In the genomic region with DNA sequence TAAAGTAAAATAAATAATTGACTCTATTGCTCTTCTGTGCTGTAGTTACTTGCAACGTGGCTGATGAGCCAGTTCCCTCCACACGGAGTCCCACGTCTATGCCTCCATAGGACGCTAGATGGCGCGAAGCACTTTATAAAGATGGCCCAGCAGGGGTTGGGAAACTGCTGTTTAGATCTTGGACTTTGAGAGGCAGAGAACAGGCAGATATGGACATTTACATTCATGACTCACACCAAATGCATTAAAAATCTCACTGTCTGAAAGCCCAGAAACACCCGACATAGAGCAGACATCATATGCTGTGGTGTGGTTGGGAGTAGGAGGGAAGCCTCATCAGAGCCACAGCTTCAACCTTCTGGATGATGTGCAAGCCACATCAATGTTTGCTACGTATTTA, we compare ENCODE assay signal across 8 cellular contexts.
DNase-seq lines count a peak whose midpoint lies in the region; ATAC-seq and TF ChIP-seq lines count a peak whose summit lies in the region.

No MANE protein-coding gene starts in this region.

- no peak overlapping the region for H3K4me3 Mint-ChIP-seq in CD4-positive, alpha-beta T cell

- H3K27ac Mint-ChIP-seq in CD4-positive, alpha-beta T cell, result no peak overlapping the region

- POLR2A ChIA-PET in CD4-positive, alpha-beta T cell (lab: Charles Lee), result no interaction called here

- H3K4me3 ChIP-seq in coronary artery, result peak overlapping the region; percentile 31
- H3K4me3 ChIP-seq in liver (ENCODE audit: low read depth in 1 of 3, low read length in 3 of 3), result no peak overlapping the region

- no peak overlapping the region for H3K9ac ChIP-seq in liver (ENCODE audit: low read depth in 1 of 2, low read length in 2 of 2)

- peak; percentile 41 for ATAC-seq in CD4-positive, alpha-beta T cell (ENCODE audit: poor library complexity)
- ATAC-seq in GM19043 (IDR thresholded peaks at IDR 0.05; ENCODE audit: low read depth, unreplicated experiment) (peak; percentile 97), HG03135 (IDR thresholded peaks at IDR 0.05; ENCODE audit: unreplicated experiment) (peak; percentile 97)

- H3K4me1 Mint-ChIP-seq in CD4-positive, alpha-beta T cell (ENCODE audit: low read depth), result no peaks in the 10 kb centered on the region

- no peaks in the 10 kb centered on the region for H3K36me3 ChIP-seq in liver (ENCODE audit: control insufficient read depth in 4 of 4, insufficient read depth in 3 of 4, low read depth in 1 of 4, low read length in 3 of 4)

- 10% methylated on average over 8 of the region's 8 CpGs for WGBS in liver

- peak in 5 of 10 experiments; percentile 10 to 17 (median 11) for DNase-seq in CD4-positive, alpha-beta T cell
- DNase-seq in NCI-H2107 (lab: John Stamatoyannopoulos, UW) (peak; percentile 73), UCSD-AML1 (lab: John Stamatoyannopoulos, UW; ENCODE audit: unreplicated experiment) (peak; percentile 46), coronary artery (ENCODE audit: low spot score) (no peak)
- DNase-seq in stimulated activated CD8-positive, alpha-beta memory T cell treated with anti-CD3 and anti-CD28 coated beads, Interleukin-15, amount 100 ng/mL, for 48 hours (ENCODE audit: low read depth in 2 of 2), result peak; percentile 10

- peak; percentile 88 to 91 for TF ChIP-seq RAD21 in liver (IDR thresholded peaks at IDR 0.05)

- H3K27me3 Mint-ChIP-seq in CD4-positive, alpha-beta T cell, result peaks cover 5% of the 10 kb centered on the region

- H3K27me3 ChIP-seq in CD4-positive, alpha-beta T cell (ENCODE audit: control insufficient read depth, insufficient read depth, low read length), result no peaks in the 10 kb centered on the region
- peaks cover 0 to 7% (median 0%) of the 10 kb centered on the region in 4 donors for H3K27me3 ChIP-seq in liver (ENCODE audit: control insufficient read depth in 4 of 4, insufficient read depth in 4 of 4, low read length in 3 of 4)

- CTCF ChIA-PET in CD4-positive, alpha-beta T cell (lab: Charles Lee), result no interaction called here

- H3K4me1 ChIP-seq in liver (ENCODE audit: control insufficient read depth in 4 of 4, insufficient read depth in 4 of 4, low read length in 3 of 4), result no peaks in the 10 kb centered on the region

- H3K36me3 Mint-ChIP-seq in CD4-positive, alpha-beta T cell (ENCODE audit: low read depth), result no peaks in the 10 kb centered on the region

- no peaks in the 10 kb centered on the region for H3K9me3 Mint-ChIP-seq in CD4-positive, alpha-beta T cell

- no peaks in the 10 kb centered on the region for H3K9me3 ChIP-seq in CD4-positive, alpha-beta T cell (ENCODE audit: control insufficient read depth, low read length)
- no peaks in the 10 kb centered on the region for H3K9me3 ChIP-seq in liver (ENCODE audit: control insufficient read depth in 4 of 4, low read length in 3 of 4)

- peak; percentile 64 for TF ChIP-seq CTCF in CD4-positive, alpha-beta T cell (IDR thresholded peaks at IDR 0.05)
- TF ChIP-seq CTCF in coronary artery (IDR thresholded peaks at IDR 0.05) (peak; percentile 70), liver (IDR thresholded peaks at IDR 0.05; ENCODE audit: low read depth, low read length, missing input control) (peak; percentile 96)

- intact Hi-C loops in CD4-positive, alpha-beta T cell (cut with DNase I, micrococcal nuclease), result loop anchor here in 1 of 2 experiments (10.0 kb wide), 1 partner anchor 434 kb away; no protein-coding TSS in a partner anchor

- no peak overlapping the region for H3K27ac ChIP-seq in CD4-positive, alpha-beta T cell (ENCODE audit: low read depth, low read length)
- no peak overlapping the region for H3K27ac ChIP-seq in coronary artery
- no peak overlapping the region for H3K27ac ChIP-seq in liver (ENCODE audit: low read depth in 1 of 2, low read length in 2 of 2)

TF ChIP-seq in liver, 16 proteins besides CTCF, POLR2A, EP300 and RAD21:
- TF ChIP-seq HNF4A (conservative IDR thresholded peaks at IDR 0.05), result peak; percentile 63 to 74
- TF ChIP-seq FOXA2 (IDR thresholded peaks at IDR 0.05), result no peak
- TF ChIP-seq RXRA (IDR thresholded peaks at IDR 0.05), result no peak
- TF ChIP-seq, protein P1, sequence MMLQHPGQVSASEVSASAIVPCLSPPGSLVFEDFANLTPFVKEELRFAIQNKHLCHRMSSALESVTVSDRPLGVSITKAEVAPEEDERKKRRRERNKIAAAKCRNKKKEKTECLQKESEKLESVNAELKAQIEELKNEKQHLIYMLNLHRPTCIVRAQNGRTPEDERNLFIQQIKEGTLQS (IDR thresholded peaks at IDR 0.05), result peak; percentile 40
- peak; percentile 31 for TF ChIP-seq YY1 (IDR thresholded peaks at IDR 0.05)
- no peak for TF ChIP-seq FOXA1 (IDR thresholded peaks at IDR 0.05)
- TF ChIP-seq HNF4G (IDR thresholded peaks at IDR 0.05), result peak; percentile 46
- TF ChIP-seq, protein P2, sequence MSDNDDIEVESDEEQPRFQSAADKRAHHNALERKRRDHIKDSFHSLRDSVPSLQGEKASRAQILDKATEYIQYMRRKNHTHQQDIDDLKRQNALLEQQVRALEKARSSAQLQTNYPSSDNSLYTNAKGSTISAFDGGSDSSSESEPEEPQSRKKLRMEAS (IDR thresholded peaks at IDR 0.05), result no peak
- no peak for TF ChIP-seq GABPA (IDR thresholded peaks at IDR 0.05 in 1 of 2, conservative IDR thresholded peaks at IDR 0.05 in 1 of 2)

Comparison
In these comparisons a context has a peak if more than half of its experiments do, and no peak if none do; other contexts are left out.
1. ATAC-seq: peak in every context shown above with its lines; median percentile 97 in GM19043; 97 in HG03135; 41 in CD4-positive, alpha-beta T cell.